ENCODE assay signal across 23 cellular contexts in the genomic region with DNA sequence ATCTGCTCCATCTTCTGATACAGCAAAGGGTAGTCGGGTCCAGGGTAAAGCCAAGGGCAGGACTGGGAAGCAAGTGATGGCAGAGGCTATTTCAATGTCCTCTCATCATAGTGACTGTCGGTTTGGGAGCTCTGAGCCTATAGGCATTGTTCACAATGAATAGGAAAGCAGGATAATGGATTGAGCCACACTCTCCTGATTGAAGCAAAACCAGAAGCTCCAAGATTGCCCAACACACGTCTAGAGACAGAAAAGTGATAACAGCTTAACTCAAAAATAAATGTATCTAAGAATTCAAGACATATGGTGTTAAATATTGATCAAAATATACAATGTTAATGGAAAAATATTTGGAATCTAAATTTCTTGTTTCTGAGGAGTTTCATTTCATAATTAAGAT. TPM values are rescaled to one million over a fixed set of nuclear protein-coding genes. Genes with fewer than 3 reads are reported as not detected.
DNase-seq lines count a peak whose midpoint lies in the region; ATAC-seq and TF ChIP-seq lines count a peak whose summit lies in the region.
"Had no signal": no experiment of that assay in that cellular context is flagged by ENCODE, and none has a peak within 500 bp of the region (broad histone marks: within the 10 kb centered on the region; RNA-seq: fewer than 3 reads in every experiment).

No MANE protein-coding gene starts in this region.

- peaks cover 97% of the 10 kb centered on the region for H3K79me2 ChIP-seq in mammary epithelial cell (ENCODE audit: insufficient read depth, low read length)

- DNase-seq in mammary epithelial cell = peak; percentile 56
- DNase-seq in MCF 10A (ENCODE audit: unreplicated experiment) = no peak
- peak; percentile 63 for DNase-seq in adipocyte (ENCODE audit: low read depth)
- no peak for DNase-seq in cortex of kidney (lab: John Stamatoyannopoulos, UW)
- DNase-seq in SJCRH30 = no peak
- DNase-seq: activated CD4-positive, CD25-positive, alpha-beta regulatory T cell treated with anti-CD3 and anti-CD28 coated beads, Interleukin-2, amount 50 U/mL, for 72 hours; activated gamma-delta T cell treated with Interleukin-2 at 50 U/mL for 16 hours; activated T-cell treated with anti-CD3 and anti-CD28 coated beads, Interleukin-2, amount 50 U/mL, for 1 hour; adrenal gland; COR-L47; H7; kidney; NCI-H146; NCI-H2171; NCI-H526; stomach; T-cell had no signal

- no peak overlapping the region for H3K4me3 Mint-ChIP-seq in MCF 10A (ENCODE audit: unreplicated experiment)
- H3K4me3 Mint-ChIP-seq: T-cell, type B pancreatic cell had no signal

- H3K27ac ChIP-seq in mammary epithelial cell (ENCODE audit: insufficient read depth, low read depth, low read length) = no peak overlapping the region
- H3K27ac ChIP-seq in gastroesophageal sphincter = peak overlapping the region in 3 of 4 donors; percentile 54 to 60 (median 55)
- H3K27ac ChIP-seq in stomach smooth muscle (ENCODE audit: low read length) = peak overlapping the region; percentile 11
- no peak overlapping the region for H3K27ac ChIP-seq in SJCRH30
- H3K27ac ChIP-seq: 22Rv1, adrenal gland had no signal

- H3K9ac ChIP-seq in mammary epithelial cell (ENCODE audit: insufficient read depth, low read length) (no peak overlapping the region), adipocyte (ENCODE audit: low read length) (no peak overlapping the region), stomach smooth muscle (ENCODE audit: low read length in 2 of 2) (no peak overlapping the region)

- H3K9me3 ChIP-seq in mammary epithelial cell (replicated peaks; ENCODE audit: insufficient read depth, low read length) = no peaks in the 10 kb centered on the region
- H3K9me3 ChIP-seq in adipocyte (ENCODE audit: control insufficient read depth, low read length) = no peaks in the 10 kb centered on the region
- no peaks in the 10 kb centered on the region for H3K9me3 ChIP-seq in gastroesophageal sphincter
- H3K9me3 ChIP-seq in stomach smooth muscle (ENCODE audit: control insufficient read depth in 2 of 2, low read length in 2 of 2) = no peaks in the 10 kb centered on the region
- no peaks in the 10 kb centered on the region for H3K9me3 ChIP-seq in SJCRH30 (replicated peaks)
- H3K9me3 ChIP-seq: adrenal gland, stomach had no signal

- peaks cover 16% of the 10 kb centered on the region for H3K4me1 ChIP-seq in mammary epithelial cell (ENCODE audit: insufficient read depth, low read length)
- H3K4me1 ChIP-seq in adipocyte (ENCODE audit: control insufficient read depth, insufficient read depth, low read length) = peaks cover 39% of the 10 kb centered on the region
- H3K4me1 ChIP-seq in gastroesophageal sphincter = peaks cover 10 to 60% (median 12%) of the 10 kb centered on the region in 3 donors
- peaks cover 17% of the 10 kb centered on the region for H3K4me1 ChIP-seq in stomach smooth muscle (ENCODE audit: control insufficient read depth, insufficient read depth, low read length)
- H3K4me1 ChIP-seq in SJCRH30 = peaks cover 16% of the 10 kb centered on the region

- dilution Hi-C loops in mammary epithelial cell (cut with HindIII; ENCODE audit: low sequenced_read_pairs) = no loop called here

- in situ Hi-C loops in mammary epithelial cell (cut with MboI; ENCODE audit: low sequenced_read_pairs in 2 of 2) = no loop called here

- peaks cover 9% of the 10 kb centered on the region for H3K36me3 Mint-ChIP-seq in MCF 10A (ENCODE audit: insufficient read depth, unreplicated experiment)
- H3K36me3 Mint-ChIP-seq: T-cell had no signal

- H3K9me3 Mint-ChIP-seq in MCF 10A (ENCODE audit: unreplicated experiment) = no peaks in the 10 kb centered on the region
- H3K9me3 Mint-ChIP-seq: T-cell, type B pancreatic cell had no signal

- CTCF ChIA-PET in mammary epithelial cell (lab: Charles Lee; ENCODE audit: low non-redundant PET) = no interaction called here
- CTCF ChIA-PET in MCF 10A (lab: Yijun Ruan, JAX) = no interaction called here

- H3K4me1 Mint-ChIP-seq in MCF 10A (ENCODE audit: insufficient read depth, unreplicated experiment) = peaks cover 26% of the 10 kb centered on the region
- H3K4me1 Mint-ChIP-seq: T-cell had no signal

- H2AFZ ChIP-seq in mammary epithelial cell (ENCODE audit: low read depth, low read length) = no peak overlapping the region

- no peaks in the 10 kb centered on the region for H3K27me3 ChIP-seq in mammary epithelial cell (ENCODE audit: insufficient read depth, low read length)
- H3K27me3 ChIP-seq in adipocyte (replicated peaks; ENCODE audit: control insufficient read depth, insufficient read depth, low read length) = no peaks in the 10 kb centered on the region
- H3K27me3 ChIP-seq in gastroesophageal sphincter = no peaks in the 10 kb centered on the region
- no peaks in the 10 kb centered on the region for H3K27me3 ChIP-seq in stomach smooth muscle (ENCODE audit: control insufficient read depth in 1 of 2, insufficient read depth in 2 of 2, low read length in 2 of 2)
- no peaks in the 10 kb centered on the region for H3K27me3 ChIP-seq in SJCRH30
- H3K27me3 ChIP-seq: adrenal gland, stomach had no signal

- no peaks in the 10 kb centered on the region for H3K27me3 Mint-ChIP-seq in MCF 10A (ENCODE audit: insufficient read depth, unreplicated experiment)
- H3K27me3 Mint-ChIP-seq: type B pancreatic cell had no signal

- no peaks in the 10 kb centered on the region for H4K20me1 ChIP-seq in mammary epithelial cell (ENCODE audit: insufficient read depth, low read length)

- TF ChIP-seq EP300 in gastroesophageal sphincter (IDR thresholded peaks at IDR 0.05) = no peak

- peak; percentile 46 for ATAC-seq in gastroesophageal sphincter
- ATAC-seq in HG03520 (IDR thresholded peaks at IDR 0.05; ENCODE audit: unreplicated experiment) = no peak
- ATAC-seq: K562, T-cell had no signal

- H3K27ac Mint-ChIP-seq in MCF 10A (ENCODE audit: low read depth, unreplicated experiment) = no peak overlapping the region
- H3K27ac Mint-ChIP-seq: T-cell, type B pancreatic cell had no signal

- 97% methylated on average over 3 of the region's 3 CpGs for WGBS in mammary epithelial cell (ENCODE audit: low coverage, missing lambda C conversion rate)
- 27 to 50% methylated on average over 1 to 3 of the region's 3 CpGs for WGBS in gastroesophageal sphincter (ENCODE audit: low coverage in 1 of 2), 2 donors

- no peak overlapping the region for H3K4me3 ChIP-seq in mammary epithelial cell (replicated peaks in 1 of 3; ENCODE audit: insufficient read depth in 1 of 3, low read depth in 2 of 3, low read length in 3 of 3)
- no peak overlapping the region for H3K4me3 ChIP-seq in adipocyte (ENCODE audit: low read length)
- no peak overlapping the region for H3K4me3 ChIP-seq in gastroesophageal sphincter
- no peak overlapping the region for H3K4me3 ChIP-seq in stomach smooth muscle (ENCODE audit: low read length in 2 of 2)
- H3K4me3 ChIP-seq in SJCRH30 = no peak overlapping the region
- H3K4me3 ChIP-seq: adrenal gland, K562, stomach had no signal

- POLR2A ChIA-PET in MCF 10A (lab: Yijun Ruan, JAX) = no interaction called here

- intact Hi-C loops in mammary epithelial cell (cut with micrococcal nuclease) (no loop called here), MCF 10A (cut with micrococcal nuclease) (no loop called here)

- TF ChIP-seq POLR2A in gastroesophageal sphincter (IDR thresholded peaks at IDR 0.05) = no peak

- TF ChIP-seq CTCF in mammary epithelial cell (conservative IDR thresholded peaks at IDR 0.05 in 1 of 2, IDR thresholded peaks at IDR 0.05 in 1 of 2; ENCODE audit: extremely low read depth in 1 of 2, insufficient read depth in 1 of 2, low read depth in 1 of 2, low read length in 2 of 2) (no peak), MCF 10A (IDR thresholded peaks at IDR 0.05; ENCODE audit: unreplicated experiment) (no peak), gastroesophageal sphincter (IDR thresholded peaks at IDR 0.05) (no peak)

- BruUV-seq in mammary epithelial cell (replicated peaks; lab: Mats Ljungman, UMichigan) (no TSS peak), MCF 10A (replicated peaks; lab: Mats Ljungman, UMichigan) (no TSS peak)

- H3K4me2 ChIP-seq in mammary epithelial cell (ENCODE audit: insufficient read depth, low read depth, low read length) = no peak overlapping the region

- peaks cover 16% of the 10 kb centered on the region for H3K36me3 ChIP-seq in mammary epithelial cell (ENCODE audit: insufficient read depth, low read length)
- H3K36me3 ChIP-seq in adipocyte (ENCODE audit: control insufficient read depth, insufficient read depth, low read length, severe bottlenecking) = peaks cover 24% of the 10 kb centered on the region
- H3K36me3 ChIP-seq in gastroesophageal sphincter = no peaks in the 10 kb centered on the region
- no peaks in the 10 kb centered on the region for H3K36me3 ChIP-seq in stomach smooth muscle (ENCODE audit: control insufficient read depth in 2 of 2, insufficient read depth in 2 of 2, low read length in 2 of 2)
- no peaks in the 10 kb centered on the region for H3K36me3 ChIP-seq in SJCRH30
- H3K36me3 ChIP-seq: adrenal gland, stomach had no signal

RNA-seq across cellular contexts. Expression of gene NRP1, which starts 54.7 kb away (rescaled TPM):
- total RNA-seq in mammary epithelial cell (100 to 1,000 TPM in 1 of 2 donors, 10 to 100 TPM in 1; 40.2 to 226 TPM), MCF 10A (2022) (66.6 and 117 TPM in 2 replicates), gastroesophageal sphincter (10 to 100 TPM; 43.4 to 95.4 (median 52.7) TPM)
- 81.4 TPM for polyA plus RNA-seq in mammary epithelial cell
- polyA minus RNA-seq in mammary epithelial cell = 253 TPM
- 17.2 and 21.2 TPM in 2 replicates for total RNA-seq in SJCRH30 (2014; rRNA removed; shearing (Covaris generic))

Comparison
In these comparisons a context has a peak if more than half of its experiments do, and no peak if none do; other contexts are left out.
1. DNase-seq: peak in mammary epithelial cell (single experiment) and adipocyte (single experiment); none in MCF 10A (single experiment), cortex of kidney (single experiment) and SJCRH30 (0 of 2).
2. H3K27ac ChIP-seq: peak in gastroesophageal sphincter (3 of 4) and stomach smooth muscle (single experiment); none in mammary epithelial cell (single experiment) and SJCRH30 (single experiment).